16 cellular contexts compared by ENCODE assay signal in genomic region chr21:46128106-46128982, GRCh38. TPM values are rescaled to one million over a fixed set of nuclear protein-coding genes. Genes with fewer than 3 reads are reported as not detected.
DNase-seq lines count a peak whose midpoint lies in the region; ATAC-seq, FAIRE-seq and TF ChIP-seq lines count a peak whose summit lies in the region.
"Had no signal": no experiment of that assay in that cellular context is flagged by ENCODE, and none has a peak within 500 bp of the region (broad histone marks: within the 10 kb centered on the region; RNA-seq: fewer than 3 reads in every experiment).

No MANE protein-coding gene starts in this region.

- no peak for FAIRE-seq in H54 (lab: Jason Lieb, UNC)

- H3K79me2 ChIP-seq in SK-N-SH (ENCODE audit: insufficient read depth) (no peaks in the 10 kb centered on the region), osteoblast (ENCODE audit: insufficient read depth, low read length) (peaks cover 36% of the 10 kb centered on the region)

- 78% methylated on average over 21 of the region's 27 CpGs for WGBS in SK-N-SH (ENCODE audit: low lambda C conversion rate)

- H3K36me3 Mint-ChIP-seq in CD14-positive monocyte = no peaks in the 10 kb centered on the region

- H3K4me1 Mint-ChIP-seq in CD14-positive monocyte = no peaks in the 10 kb centered on the region

- TF ChIP-seq CTCF in CD14-positive monocyte (IDR thresholded peaks at IDR 0.05) = no peak
- TF ChIP-seq CTCF in SK-N-SH (IDR thresholded peaks at IDR 0.05) = no peak
- TF ChIP-seq CTCF in osteoblast (IDR thresholded peaks at IDR 0.05; ENCODE audit: extremely low read depth, low read depth, low read length) = no peak
- TF ChIP-seq CTCF in GM13976 (IDR thresholded peaks at IDR 0.05; ENCODE audit: borderline replicate concordance, control extremely low read depth, extremely low read depth, insufficient read depth, missing control alignments) = no peak

- H3K27me3 Mint-ChIP-seq in CD14-positive monocyte (ENCODE audit: low read depth in 3 of 3) = peaks cover 0 to 2% (median 0%) of the 10 kb centered on the region in 3 donors
- H3K27me3 Mint-ChIP-seq: activated naive CD8-positive, alpha-beta T cell had no signal

- no peaks in the 10 kb centered on the region for H3K9me2 ChIP-seq in SK-N-SH

- no peak for TF ChIP-seq RAD21 in SK-N-SH (IDR thresholded peaks at IDR 0.05; ENCODE audit: low read length)

- H3K4me1 ChIP-seq in SK-N-SH (ENCODE audit: control insufficient read depth in 1 of 2, insufficient read depth in 2 of 2, low read depth in 1 of 2, low read length in 1 of 2) (peaks cover 0 to 41% of the 10 kb centered on the region in 2 experiments; a peak in 1 of 4 replicates), osteoblast (ENCODE audit: insufficient read depth, low read length) (peaks cover 4% of the 10 kb centered on the region)
- H3K4me1 ChIP-seq: prostate gland, SJCRH30 had no signal

- CTCF ChIA-PET in SK-N-SH (lab: Yijun Ruan, JAX) = interaction anchor here (1.0 to 3.4 kb wide), 6 partner anchors 11 to 159 kb away, joined by 3 to 28 read pairs (median 6); no protein-coding TSS in a partner anchor

- H3K27ac ChIP-seq in SK-N-SH (ENCODE audit: low read depth in 2 of 2, low read length in 1 of 2) (peak overlapping the region in 1 of 2 experiments; percentile 94; a peak in 2 of 4 replicates), osteoblast (ENCODE audit: low read depth, low read length) (no peak overlapping the region)
- H3K27ac ChIP-seq: prostate gland, SJCRH30 had no signal

- in situ Hi-C loops in GM13976 (cut with MboI; ENCODE audit: low sequenced_read_pairs, unreplicated experiment) = no loop called here

- H4K20me1 ChIP-seq in SK-N-SH (ENCODE audit: insufficient read depth) (no peaks in the 10 kb centered on the region), osteoblast (ENCODE audit: insufficient read depth, low read length) (peaks cover 66% of the 10 kb centered on the region)

- no peaks in the 10 kb centered on the region for H3F3A ChIP-seq in SK-N-SH (replicated peaks; ENCODE audit: insufficient read depth)

- H3K9me3 Mint-ChIP-seq in CD14-positive monocyte = peaks cover 0 to 8% (median 0%) of the 10 kb centered on the region in 7 donors

- H3K36me3 ChIP-seq in SK-N-SH (replicated peaks in 1 of 2; ENCODE audit: control insufficient read depth in 1 of 2, insufficient read depth in 2 of 2, low read length in 1 of 2) (peaks cover 0 to 12% of the 10 kb centered on the region in 2 experiments), osteoblast (ENCODE audit: insufficient read depth, low read length) (peaks cover 84% of the 10 kb centered on the region)
- H3K36me3 ChIP-seq: prostate gland, SJCRH30 had no signal

- H3K27me3 ChIP-seq in SK-N-SH (ENCODE audit: insufficient read depth) (no peaks in the 10 kb centered on the region), osteoblast (ENCODE audit: insufficient read depth, low read length) (no peaks in the 10 kb centered on the region)
- H3K27me3 ChIP-seq: SJCRH30 had no signal

- no peak overlapping the region for H3K27ac Mint-ChIP-seq in CD14-positive monocyte
- H3K27ac Mint-ChIP-seq: activated naive CD8-positive, alpha-beta T cell had no signal

- no peak overlapping the region for H3K9ac ChIP-seq in SK-N-SH

- TF ChIP-seq EP300 in SK-N-SH (IDR thresholded peaks at IDR 0.05; ENCODE audit: borderline replicate concordance in 1 of 2, low read depth in 1 of 2, low read length in 1 of 2) = peak in 1 of 2 experiments; percentile 58; a peak in 2 of 4 replicates

- TF ChIP-seq POLR2A in H54 (IDR thresholded peaks at IDR 0.05; ENCODE audit: low read depth, low read length) = no peak

- POLR2A ChIA-PET in SK-N-SH (lab: Yijun Ruan, JAX) = interaction anchor here (0.6 to 1.9 kb wide), 6 partner anchors 13 to 489 kb away, joined by 3 to 10 read pairs (median 8); no protein-coding TSS in a partner anchor

- DNase-seq in CD14-positive monocyte (ENCODE audit: low spot score) = peak; percentile 34
- DNase-seq in SK-N-SH = peak; percentile 89
- DNase-seq in left cardiac atrium = peak; percentile 60
- peak; percentile 89 for DNase-seq in osteoblast (ENCODE audit: insufficient read length, low spot score, missing footprints)
- DNase-seq in LoVo (ENCODE audit: low spot score) = no peak
- DNase-seq in NCI-H446 treated with DMSO at 0.1 percent for 48 hours (lab: John Stamatoyannopoulos, UW) = no peak
- no peak for DNase-seq in H54 (ENCODE audit: insufficient read length, low spot score)
- no peak for DNase-seq in GM13976 (ENCODE audit: low spot score)
- DNase-seq: DMS79 treated with DMSO at 0.1 percent for 48 hours; KBM-7; NCI-H1417 treated with DMSO at 0.1 percent for 48 hours; NCI-H69; SJCRH30; stimulated activated naive CD4-positive, alpha-beta T cell had no signal

- ATAC-seq in left cardiac atrium = peak; percentile 29 to 70

- no peak overlapping the region for H3K4me3 ChIP-seq in SK-N-SH (ENCODE audit: low read depth in 2 of 2, low read length in 1 of 2)
- H3K4me3 ChIP-seq in osteoblast (ENCODE audit: insufficient read depth, low read length) = no peak overlapping the region
- H3K4me3 ChIP-seq: prostate gland, SJCRH30 had no signal

- intact Hi-C loops in CD14-positive monocyte (cut with micrococcal nuclease) = no loop called here
- intact Hi-C loops in left cardiac atrium (cut with DNase I) = no loop called here

- H2AFZ ChIP-seq in SK-N-SH (ENCODE audit: low read depth) (no peak overlapping the region), osteoblast (ENCODE audit: low read length) (no peak overlapping the region)

- H3K4me2 ChIP-seq in SK-N-SH (no peak overlapping the region), osteoblast (ENCODE audit: insufficient read depth, low read length) (no peak overlapping the region)

- H3K9me3 ChIP-seq in SK-N-SH (no peaks in the 10 kb centered on the region), osteoblast (ENCODE audit: low read depth, low read length) (no peaks in the 10 kb centered on the region)
- H3K9me3 ChIP-seq: prostate gland, SJCRH30 had no signal

- no peak overlapping the region for H3K4me3 Mint-ChIP-seq in CD14-positive monocyte
- H3K4me3 Mint-ChIP-seq: activated naive CD8-positive, alpha-beta T cell had no signal

TF ChIP-seq in SK-N-SH, 30 proteins besides CTCF, POLR2A, EP300 and RAD21:
- TF ChIP-seq POLR2AphosphoS5 (IDR thresholded peaks at IDR 0.05; ENCODE audit: low read depth, low read length) (no peak), MXI1 (IDR thresholded peaks at IDR 0.05; ENCODE audit: low read depth, low read length) (0 out of 2 replicates have a peak, but pooled peaks have one; percentile 27), GATA2 (CRISPR knock-in tag; IDR thresholded peaks at IDR 0.05) (peak; percentile 94), FOXJ3 (CRISPR knock-in tag; IDR thresholded peaks at IDR 0.05) (peak; percentile 74; the same call in 1 of the 2 replicates), CHD2 (IDR thresholded peaks at IDR 0.05; ENCODE audit: low read length, partially characterized antibody) (peak; percentile 25), ZBTB33 (IDR thresholded peaks at IDR 0.05; ENCODE audit: borderline replicate concordance, low read depth) (no peak)

RNA-seq across cellular contexts. Expression of gene FTCD, which starts 27.0 kb away (rescaled TPM):
- not detected for polyA plus RNA-seq in CD14-positive monocyte
- 0.33 and 0.37 TPM in 2 replicates for polyA plus RNA-seq in SK-N-SH (2012; rRNA removed)
- polyA plus RNA-seq in SK-N-SH (2012; cell fraction: cytosol; rRNA removed) = 0.05 TPM in 1 of 2 replicates, not detected in the other
- 3.3 and 3.4 TPM in 2 replicates for polyA plus RNA-seq in SK-N-SH (2012; cell fraction: nucleus; rRNA removed)
- 1 to 10 TPM in 1 of 2 donors, under 1 TPM in 1; 0.68 to 1.6 TPM for total RNA-seq in left cardiac atrium
- 0.29 and 0.36 TPM in 2 replicates for total RNA-seq in osteoblast
- total RNA-seq: SJCRH30 had no signal

RNA-seq across cellular contexts. Expression of gene COL6A2, which starts 30.4 kb away (rescaled TPM):
- not detected for polyA plus RNA-seq in CD14-positive monocyte
- 66.6 and 108 TPM in 2 replicates for polyA plus RNA-seq in SK-N-SH (2012; rRNA removed)
- 38.5 and 67.6 TPM in 2 replicates for polyA plus RNA-seq in SK-N-SH (2012; cell fraction: cytosol; rRNA removed)
- polyA plus RNA-seq in SK-N-SH (2012; cell fraction: nucleus; rRNA removed) = 184 and 188 TPM in 2 replicates
- 100 to 1,000 TPM; 330 to 350 TPM for total RNA-seq in left cardiac atrium
- total RNA-seq in osteoblast = 1,184 and 1,265 TPM in 2 replicates

RNA-seq across cellular contexts. Expression of gene SPATC1L, which starts 55.9 kb away (rescaled TPM):
- 1 to 10 TPM; 3.3 to 5.8 TPM for polyA plus RNA-seq in CD14-positive monocyte
- polyA plus RNA-seq in SK-N-SH (2012; rRNA removed) = 4.8 and 8.3 TPM in 2 replicates
- polyA plus RNA-seq in SK-N-SH (2012; cell fraction: cytosol; rRNA removed) = 3.5 and 5.9 TPM in 2 replicates
- polyA plus RNA-seq in SK-N-SH (2012; cell fraction: nucleus; rRNA removed) = 11.3 and 15.7 TPM in 2 replicates
- 10 to 100 TPM in 1 of 2 donors, 1 to 10 TPM in 1; 10.0 to 11.0 TPM for total RNA-seq in left cardiac atrium
- 3.2 and 6.9 TPM in 2 replicates for total RNA-seq in osteoblast

Comparison
In these comparisons a context has a peak if more than half of its experiments do, and no peak if none do; other contexts are left out.
1. DNase-seq: peak in CD14-positive monocyte (single experiment), SK-N-SH (single experiment), left cardiac atrium (single experiment) and osteoblast (single experiment); none in LoVo (single experiment), NCI-H446 treated with DMSO at 0.1 percent for 48 hours (single experiment), H54 (single experiment) and GM13976 (single experiment).